In genomic region chr17:63498621-63499195, GRCh38 we compare ENCODE assay signal across 16 cellular contexts. TPM values are rescaled to one million over a fixed set of nuclear protein-coding genes. Genes with fewer than 3 reads are reported as not detected.
DNase-seq lines count a peak whose midpoint lies in the region; ATAC-seq, FAIRE-seq and TF ChIP-seq lines count a peak whose summit lies in the region.
"Had no signal": no experiment of that assay in that cellular context is flagged by ENCODE, and none has a peak within 500 bp of the region (broad histone marks: within the 10 kb centered on the region; RNA-seq: fewer than 3 reads in every experiment).

No MANE protein-coding gene starts in this region.

- H3K14ac ChIP-seq in mesenchymal stem cell (ENCODE audit: low read length in 2 of 2) = no peak overlapping the region

- peak overlapping the region; percentile 29 for H2BK120ac ChIP-seq in mesenchymal stem cell (ENCODE audit: low read depth, low read length)

- peaks cover 31% of the 10 kb centered on the region for H3K4me1 ChIP-seq in mesenchymal stem cell (ENCODE audit: control insufficient read depth, insufficient read depth, low read depth, low read length)

- peak overlapping the region in 1 of 2 experiments; percentile 8 for H3K18ac ChIP-seq in mesenchymal stem cell (ENCODE audit: low read depth in 1 of 2, low read length in 2 of 2)

- no peak for ATAC-seq in stimulated activated memory B cell treated with anti-CD40 and anti-IgM and Interleukin-4, amounts not matched to agents 10 μg/mL and 1 μg/mL and 100 μg/mL, for 72 hours
- ATAC-seq: effector memory CD8-positive, alpha-beta T cell had no signal

- H2AK5ac ChIP-seq in mesenchymal stem cell (ENCODE audit: low read length, severe bottlenecking) = no peak overlapping the region

- intact Hi-C loops in dendritic cell treated with granulocyte-macrophage colony-stimulating factor and Interleukin-4, amounts not matched to agents 40 ng/mL and 50 ng/mL, for 4 days (cut with micrococcal nuclease) = no loop called here

- peaks cover 0 to 16% of the 10 kb centered on the region in 2 experiments for H3K36me3 ChIP-seq in mesenchymal stem cell (ENCODE audit: control insufficient read depth in 1 of 2, insufficient read depth in 2 of 2, low read depth in 1 of 2, low read length in 2 of 2)
- H3K36me3 ChIP-seq: ovary had no signal

- no peaks in the 10 kb centered on the region for H3K9me3 ChIP-seq in mesenchymal stem cell (ENCODE audit: control insufficient read depth, low read length)
- H3K9me3 ChIP-seq: mucosa of descending colon, ovary had no signal

- peaks cover 69% of the 10 kb centered on the region for H3K4me1 Mint-ChIP-seq in dendritic cell treated with granulocyte-macrophage colony-stimulating factor and Interleukin-4, amounts not matched to agents 40 ng/mL and 50 ng/mL, for 4 days (ENCODE audit: low read depth)
- H3K4me1 Mint-ChIP-seq in stimulated activated memory B cell treated with anti-CD40 and anti-IgM and Interleukin-4, amounts not matched to agents 10 μg/mL and 1 μg/mL and 100 μg/mL, for 72 hours = peaks cover 10% of the 10 kb centered on the region

- H2BK12ac ChIP-seq in mesenchymal stem cell (ENCODE audit: low read length in 2 of 2) = peak overlapping the region in 1 of 2 experiments; percentile 9

- H3K4me2 ChIP-seq in mesenchymal stem cell (ENCODE audit: low read length, poor library complexity, severe bottlenecking) = no peak overlapping the region

- no peak overlapping the region for H3K4ac ChIP-seq in mesenchymal stem cell (ENCODE audit: low read depth in 1 of 2, low read length in 2 of 2)

- no peak overlapping the region for H2AFZ ChIP-seq in mesenchymal stem cell (ENCODE audit: low read depth, low read length)

- peaks cover 15 to 27% of the 10 kb centered on the region in 2 experiments for H3K27me3 ChIP-seq in mesenchymal stem cell (ENCODE audit: control insufficient read depth in 1 of 2, insufficient read depth in 1 of 2, low read length in 2 of 2)
- H3K27me3 ChIP-seq: ovary had no signal

- peak overlapping the region; percentile 23 for H4K91ac ChIP-seq in mesenchymal stem cell (ENCODE audit: low read length)

- DNase-seq in AG09319 (ENCODE audit: extremely low read depth, low read depth) (peak; percentile 55), HS-5 (ENCODE audit: low read depth) (peak; percentile 30), mesenchymal stem cell (peak; percentile 89), NCI-H2227 treated with DMSO at 0.1 percent for 48 hours (lab: John Stamatoyannopoulos, UW) (no peak), GM10266 (ENCODE audit: extremely low spot score) (no peak), GM19239 (ENCODE audit: insufficient read length, low spot score) (no peak)
- DNase-seq: activated naive CD4-positive, alpha-beta T cell; Calu3; effector memory CD8-positive, alpha-beta T cell; NCI-H1436 treated with DMSO at 0.1 percent for 48 hours; ovary; stimulated activated naive CD4-positive, alpha-beta T cell had no signal

- H3K4me3 ChIP-seq in mesenchymal stem cell (ENCODE audit: insufficient read depth in 1 of 2, low read depth in 1 of 2, low read length in 2 of 2) = no peak overlapping the region
- H3K4me3 ChIP-seq: mucosa of descending colon, ovary had no signal

- H3K36me3 Mint-ChIP-seq in dendritic cell treated with granulocyte-macrophage colony-stimulating factor and Interleukin-4, amounts not matched to agents 40 ng/mL and 50 ng/mL, for 4 days (ENCODE audit: low read depth) = peaks cover 51% of the 10 kb centered on the region
- H3K36me3 Mint-ChIP-seq in stimulated activated memory B cell treated with anti-CD40 and anti-IgM and Interleukin-4, amounts not matched to agents 10 μg/mL and 1 μg/mL and 100 μg/mL, for 72 hours = no peaks in the 10 kb centered on the region

- no peak for FAIRE-seq in GM19239 (lab: Jason Lieb, UNC)

- H3K27me3 Mint-ChIP-seq in dendritic cell treated with granulocyte-macrophage colony-stimulating factor and Interleukin-4, amounts not matched to agents 40 ng/mL and 50 ng/mL, for 4 days = peaks cover 5% of the 10 kb centered on the region
- peaks cover 19% of the 10 kb centered on the region for H3K27me3 Mint-ChIP-seq in stimulated activated memory B cell treated with anti-CD40 and anti-IgM and Interleukin-4, amounts not matched to agents 10 μg/mL and 1 μg/mL and 100 μg/mL, for 72 hours

- H3K27ac ChIP-seq in mesenchymal stem cell (ENCODE audit: low read length, poor library complexity, severe bottlenecking) = no peak overlapping the region
- H3K27ac ChIP-seq: ovary had no signal

- 47% methylated on average over 7 of the region's 9 CpGs for WGBS in mesenchymal stem cell

- no peak overlapping the region for H4K8ac ChIP-seq in mesenchymal stem cell (ENCODE audit: low read length)

- TF ChIP-seq CTCF in AG09319 (IDR thresholded peaks at IDR 0.05; ENCODE audit: low read depth, low read length) = no peak
- no peak for TF ChIP-seq CTCF in GM10266 (IDR thresholded peaks at IDR 0.05; ENCODE audit: control insufficient read depth, insufficient read depth, low read depth, missing control alignments)

- H2BK15ac ChIP-seq in mesenchymal stem cell (ENCODE audit: low read depth, poor library complexity, severe bottlenecking) = peak overlapping the region; percentile 97

- no peaks in the 10 kb centered on the region for H3K79me1 ChIP-seq in mesenchymal stem cell (replicated peaks; ENCODE audit: low read length, poor library complexity, severe bottlenecking)

- H3K9ac ChIP-seq in mesenchymal stem cell (ENCODE audit: low read length) = no peak overlapping the region

- H3K23ac ChIP-seq in mesenchymal stem cell (ENCODE audit: low read length in 2 of 2) = no peak overlapping the region

- no peak overlapping the region for H2BK5ac ChIP-seq in mesenchymal stem cell (ENCODE audit: low read depth, low read length, poor library complexity, severe bottlenecking)

- H3K9me3 Mint-ChIP-seq in dendritic cell treated with granulocyte-macrophage colony-stimulating factor and Interleukin-4, amounts not matched to agents 40 ng/mL and 50 ng/mL, for 4 days = no peaks in the 10 kb centered on the region
- no peaks in the 10 kb centered on the region for H3K9me3 Mint-ChIP-seq in stimulated activated memory B cell treated with anti-CD40 and anti-IgM and Interleukin-4, amounts not matched to agents 10 μg/mL and 1 μg/mL and 100 μg/mL, for 72 hours
- H3K9me3 Mint-ChIP-seq: effector memory CD8-positive, alpha-beta T cell had no signal

- H3K27ac Mint-ChIP-seq in dendritic cell treated with granulocyte-macrophage colony-stimulating factor and Interleukin-4, amounts not matched to agents 40 ng/mL and 50 ng/mL, for 4 days = peak overlapping the region; percentile 83
- H3K27ac Mint-ChIP-seq in stimulated activated memory B cell treated with anti-CD40 and anti-IgM and Interleukin-4, amounts not matched to agents 10 μg/mL and 1 μg/mL and 100 μg/mL, for 72 hours = no peak overlapping the region
- H3K27ac Mint-ChIP-seq: effector memory CD8-positive, alpha-beta T cell had no signal

- H3K4me3 Mint-ChIP-seq in dendritic cell treated with granulocyte-macrophage colony-stimulating factor and Interleukin-4, amounts not matched to agents 40 ng/mL and 50 ng/mL, for 4 days = no peak overlapping the region
- no peak overlapping the region for H3K4me3 Mint-ChIP-seq in stimulated activated memory B cell treated with anti-CD40 and anti-IgM and Interleukin-4, amounts not matched to agents 10 μg/mL and 1 μg/mL and 100 μg/mL, for 72 hours
- H3K4me3 Mint-ChIP-seq: effector memory CD8-positive, alpha-beta T cell had no signal

RNA-seq across cellular contexts. Expression of gene ACE, which starts 21.8 kb away (rescaled TPM):
- 1.8 TPM for polyA plus RNA-seq in mesenchymal stem cell (2013, experiment 1 of 2)
- polyA plus RNA-seq in mesenchymal stem cell (2013, experiment 2 of 2) = 1.8 TPM

RNA-seq across cellular contexts. Expression of gene KCNH6, which starts 24.4 kb away (rescaled TPM):
- polyA plus RNA-seq in mesenchymal stem cell (2013, experiment 1 of 2) = 0.04 TPM
- 0.03 TPM for polyA plus RNA-seq in mesenchymal stem cell (2013, experiment 2 of 2)
- polyA plus RNA-seq: ovary, urinary bladder had no signal

RNA-seq across cellular contexts. Expression of gene DCAF7, which starts 51.6 kb away (rescaled TPM):
- polyA plus RNA-seq in mesenchymal stem cell (2013, experiment 1 of 2) = 51.6 TPM
- 50.7 TPM for polyA plus RNA-seq in mesenchymal stem cell (2013, experiment 2 of 2)

RNA-seq across cellular contexts. Expression of gene CYB561, which starts 52.6 kb away (rescaled TPM):
- 14.4 TPM for polyA plus RNA-seq in mesenchymal stem cell (2013, experiment 1 of 2)
- polyA plus RNA-seq in mesenchymal stem cell (2013, experiment 2 of 2) = 15.1 TPM

Comparison
In these comparisons a context has a peak if more than half of its experiments do, and no peak if none do; other contexts are left out.
1. DNase-seq: peak in AG09319 (single experiment), HS-5 (single experiment) and mesenchymal stem cell (single experiment); none in NCI-H2227 treated with DMSO at 0.1 percent for 48 hours (single experiment), GM10266 (single experiment) and GM19239 (single experiment).